1 cellular context compared by ENCODE assay signal in genomic region chr2:113854970-113855740, GRCh38.
TF ChIP-seq lines count a peak whose summit lies in the region.

No MANE protein-coding gene starts in this region.

TF ChIP-seq in H1, 55 proteins besides CTCF, POLR2A, EP300 and RAD21:
- TF ChIP-seq FOSL1 (IDR thresholded peaks at IDR 0.05; ENCODE audit: insufficient read depth, low read depth, low read length), result no peak
- no peak for TF ChIP-seq JUN (IDR thresholded peaks at IDR 0.05; ENCODE audit: low read depth, low read length)
- no peak for TF ChIP-seq BRCA1 (IDR thresholded peaks at IDR 0.05; ENCODE audit: low read depth, low read length)
- TF ChIP-seq CEBPB (IDR thresholded peaks at IDR 0.05; ENCODE audit: low read depth, low read length), result no peak
- no peak for TF ChIP-seq SAP30 (IDR thresholded peaks at IDR 0.05; ENCODE audit: insufficient read depth, insufficient replicate concordance, low read length)
- no peak for TF ChIP-seq TBP (IDR thresholded peaks at IDR 0.05; ENCODE audit: low read depth, low read length)
- TF ChIP-seq RFX5 (IDR thresholded peaks at IDR 0.05; ENCODE audit: borderline replicate concordance, low read depth, low read length), result no peak
- TF ChIP-seq MAFK (IDR thresholded peaks at IDR 0.05; ENCODE audit: low read depth, low read length), result no peak
- TF ChIP-seq RXRA (IDR thresholded peaks at IDR 0.05; ENCODE audit: insufficient read depth, low read depth, low read length), result no peak
